Comparison of ENCODE assay signal across 9 cellular contexts in the genomic region with DNA sequence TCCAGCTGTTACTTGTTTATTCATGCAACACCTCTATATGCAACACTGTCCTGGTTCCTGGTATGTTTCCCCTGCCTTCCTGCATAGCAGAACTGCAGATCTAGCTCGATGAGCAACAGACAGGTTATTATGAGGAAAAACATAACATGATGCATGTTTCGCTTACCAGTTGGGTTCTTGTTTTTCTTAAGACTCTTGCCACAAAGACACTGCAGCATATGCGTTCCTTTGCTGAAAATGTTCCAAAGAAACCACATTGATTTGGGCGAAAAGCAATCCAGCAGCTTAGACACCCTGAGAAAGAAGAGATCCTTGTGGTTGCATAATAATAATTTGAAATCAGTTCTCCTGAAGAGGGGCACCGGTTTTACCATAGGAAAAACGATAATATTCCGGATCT. TPM values are rescaled to one million over a fixed set of nuclear protein-coding genes. Genes with fewer than 3 reads are reported as not detected.
A peak's percentile ranks its signal among the peaks of the same experiment; 100 is the strongest.
DNase-seq lines count a peak whose midpoint lies in the region; ATAC-seq, FAIRE-seq and TF ChIP-seq lines count a peak whose summit lies in the region.
"Had no signal": no experiment of that assay in that cellular context is flagged by ENCODE, and none has a peak within 500 bp of the region (broad histone marks: within the 10 kb centered on the region; RNA-seq: fewer than 3 reads in every experiment).

No MANE protein-coding gene starts in this region.

- H3K27me3 ChIP-seq in GM23338 (ENCODE audit: insufficient read depth) (peaks cover 45% of the 10 kb centered on the region), foreskin keratinocyte (peaks cover 59% of the 10 kb centered on the region), rectal smooth muscle tissue (ENCODE audit: control insufficient read depth, insufficient read depth, low read length) (no peaks in the 10 kb centered on the region), small intestine (ENCODE audit: control insufficient read depth in 2 of 2, insufficient read depth in 2 of 2, low read length in 2 of 2) (peaks cover 6 to 19% of the 10 kb centered on the region in 2 donors)

- H3K9me3 Mint-ChIP-seq in GM23338: no peaks in the 10 kb centered on the region
- no peaks in the 10 kb centered on the region for H3K9me3 Mint-ChIP-seq in activated CD8-positive, alpha-beta T cell treated with anti-CD3 and anti-CD28 coated beads, Interleukin-2, amount 10 ng/mL, durations not matched to agents 7 days and 5 days (ENCODE audit: insufficient read depth)

- FAIRE-seq in small intestine (lab: Jason Lieb, UNC): no peak
- FAIRE-seq: GM18507 had no signal

- peaks cover 18% of the 10 kb centered on the region for H3K4me1 Mint-ChIP-seq in GM23338
- H3K4me1 Mint-ChIP-seq in activated CD8-positive, alpha-beta T cell treated with anti-CD3 and anti-CD28 coated beads, Interleukin-2, amount 10 ng/mL, durations not matched to agents 7 days and 5 days (ENCODE audit: low read depth): peaks cover 26% of the 10 kb centered on the region

- peak overlapping the region; percentile 67 for H3K4me2 ChIP-seq in GM23338

- no peak overlapping the region for H3K9ac ChIP-seq in rectal smooth muscle tissue (ENCODE audit: low read length)

- POLR2A ChIA-PET in activated CD8-positive, alpha-beta T cell treated with anti-CD3 and anti-CD28 coated beads, Interleukin-2, amount 10 ng/mL, durations not matched to agents 7 days and 5 days (lab: Charles Lee): no interaction called here

- no peaks in the 10 kb centered on the region for H3F3A ChIP-seq in GM23338 (replicated peaks; ENCODE audit: low read depth)

- H3K36me3 ChIP-seq in GM23338 (ENCODE audit: insufficient read depth): no peaks in the 10 kb centered on the region
- H3K36me3 ChIP-seq in rectal smooth muscle tissue (ENCODE audit: control insufficient read depth, insufficient read depth, low read length): no peaks in the 10 kb centered on the region
- H3K36me3 ChIP-seq in small intestine (ENCODE audit: control insufficient read depth in 2 of 2, insufficient read depth in 2 of 2, low read length in 2 of 2): no peaks in the 10 kb centered on the region

- ATAC-seq in GM23338 (no peak), foreskin keratinocyte (peak; percentile 27)
- no peak for ATAC-seq in activated CD8-positive, alpha-beta T cell treated with anti-CD3 and anti-CD28 coated beads, Interleukin-2, amount 10 ng/mL, durations not matched to agents 7 days and 5 days

- peak overlapping the region; percentile 97; the same call in 1 of the 2 replicates for H2AFZ ChIP-seq in GM23338

- no peak overlapping the region for H3K27ac ChIP-seq in GM23338 (ENCODE audit: low read depth)
- no peak overlapping the region for H3K27ac ChIP-seq in foreskin keratinocyte
- H3K27ac ChIP-seq in rectal smooth muscle tissue (ENCODE audit: low read depth, low read length): no peak overlapping the region
- H3K27ac ChIP-seq in small intestine (ENCODE audit: low read depth in 1 of 2, low read length in 1 of 2): no peak overlapping the region

- no peak overlapping the region for H3K27ac Mint-ChIP-seq in GM23338
- no peak overlapping the region for H3K27ac Mint-ChIP-seq in activated CD8-positive, alpha-beta T cell treated with anti-CD3 and anti-CD28 coated beads, Interleukin-2, amount 10 ng/mL, durations not matched to agents 7 days and 5 days

- DNase-seq in GM23338 (ENCODE audit: low spot score): no peak
- no peak for DNase-seq in activated CD8-positive, alpha-beta T cell treated with anti-CD3 and anti-CD28 coated beads, Interleukin-2, amount 10 ng/mL, durations not matched to agents 7 days and 5 days
- peak in 1 of 2 donors; percentile 28 for DNase-seq in foreskin keratinocyte
- no peak for DNase-seq in stimulated activated CD8-positive, alpha-beta memory T cell treated with anti-CD3 and anti-CD28 coated beads, Interleukin-4, amount 100 ng/mL, for 48 hours
- DNase-seq in small intestine: no peak
- no peak for DNase-seq in SKM-1 (lab: John Stamatoyannopoulos, UW; ENCODE audit: unreplicated experiment)
- DNase-seq in AG08395 (ENCODE audit: low spot score): no peak

- TF ChIP-seq CTCF in GM23338 (conservative IDR thresholded peaks at IDR 0.05; ENCODE audit: low read depth in 2 of 2) (no peak), foreskin keratinocyte (conservative IDR thresholded peaks at IDR 0.05) (no peak)

- peaks cover 26% of the 10 kb centered on the region for H3K27me3 Mint-ChIP-seq in GM23338 (ENCODE audit: insufficient read depth, low read depth, poor library complexity)
- H3K27me3 Mint-ChIP-seq in activated CD8-positive, alpha-beta T cell treated with anti-CD3 and anti-CD28 coated beads, Interleukin-2, amount 10 ng/mL, durations not matched to agents 7 days and 5 days (ENCODE audit: low read depth): peaks cover 57% of the 10 kb centered on the region

- H3K9me2 ChIP-seq in GM23338 (ENCODE audit: insufficient read depth): no peaks in the 10 kb centered on the region

- H3K9me3 ChIP-seq in small intestine (ENCODE audit: control insufficient read depth, low read depth): no peaks in the 10 kb centered on the region

- H4K20me1 ChIP-seq in GM23338 (replicated peaks; ENCODE audit: insufficient read depth): no peaks in the 10 kb centered on the region

- H3K79me2 ChIP-seq in GM23338 (replicated peaks; ENCODE audit: insufficient read depth): no peaks in the 10 kb centered on the region

- H3K36me3 Mint-ChIP-seq in GM23338 (ENCODE audit: low read depth): no peaks in the 10 kb centered on the region
- H3K36me3 Mint-ChIP-seq in activated CD8-positive, alpha-beta T cell treated with anti-CD3 and anti-CD28 coated beads, Interleukin-2, amount 10 ng/mL, durations not matched to agents 7 days and 5 days (ENCODE audit: low read depth): no peaks in the 10 kb centered on the region

- H3K4me1 ChIP-seq in GM23338 (ENCODE audit: insufficient read depth) (peaks cover 13% of the 10 kb centered on the region), foreskin keratinocyte (no peaks in the 10 kb centered on the region), rectal smooth muscle tissue (ENCODE audit: control insufficient read depth, insufficient read depth, low read length) (no peaks in the 10 kb centered on the region), small intestine (ENCODE audit: control insufficient read depth in 2 of 2, insufficient read depth in 1 of 2, low read depth in 1 of 2, low read length in 1 of 2) (no peaks in the 10 kb centered on the region)

- WGBS in small intestine, 3 donors: 13 to 15% (median 15%) methylated on average over 7 of the region's 7 CpGs

- H3K4me3 ChIP-seq in GM23338 (peak overlapping the region; percentile 78), rectal smooth muscle tissue (ENCODE audit: low read length) (peak overlapping the region; percentile 69), small intestine (ENCODE audit: low read depth in 1 of 2, low read length in 2 of 2) (no peak overlapping the region)

- CTCF ChIA-PET in activated CD8-positive, alpha-beta T cell treated with anti-CD3 and anti-CD28 coated beads, Interleukin-2, amount 10 ng/mL, durations not matched to agents 7 days and 5 days (lab: Charles Lee): no interaction called here

- peak overlapping the region; percentile 75 for H3K4me3 Mint-ChIP-seq in GM23338
- peak overlapping the region; percentile 16 for H3K4me3 Mint-ChIP-seq in activated CD8-positive, alpha-beta T cell treated with anti-CD3 and anti-CD28 coated beads, Interleukin-2, amount 10 ng/mL, durations not matched to agents 7 days and 5 days

TF ChIP-seq in GM23338, 12 proteins besides CTCF, POLR2A, EP300 and RAD21:
- TF ChIP-seq EZH2 (IDR thresholded peaks at IDR 0.05; ENCODE audit: low read depth, unreplicated experiment) (no peak), NANOG (IDR thresholded peaks at IDR 0.05; ENCODE audit: borderline replicate concordance) (no peak), ZNF114 (CRISPR knock-in tag; IDR thresholded peaks at IDR 0.05) (no peak), ETS1 (IDR thresholded peaks at IDR 0.05) (no peak)

RNA-seq across cellular contexts. Expression of gene FGF14, which starts 0.5 kb away (rescaled TPM):
- 0.03 TPM in 1 of 2 replicates, not detected in the other for total RNA-seq in GM23338 (2014; rRNA removed; shearing (Covaris generic))
- polyA plus RNA-seq in GM23338 (2016; fragmentation: Nextera tagmentation; extraction: Ambion mirVana) (0.05 TPM in 1 of 2 replicates, not detected in the other), foreskin keratinocyte (not detected in 2 replicates), small intestine (under 1 TPM in 2 of 3 donors, not detected in 1; under 0.01 to 0.31 TPM)
- total RNA-seq in activated CD8-positive, alpha-beta T cell treated with anti-CD3 and anti-CD28 coated beads, Interleukin-2, amount 10 ng/mL, durations not matched to agents 7 days and 5 days: not detected
- total RNA-seq in foreskin keratinocyte: not detected in 2 replicates

Comparison
In these comparisons a context has a peak if more than half of its experiments do, and no peak if none do; other contexts are left out.
1. H3K4me3 ChIP-seq: peak in GM23338 (single experiment) and rectal smooth muscle tissue (single experiment); none in small intestine (0 of 2).